In the genomic region with DNA sequence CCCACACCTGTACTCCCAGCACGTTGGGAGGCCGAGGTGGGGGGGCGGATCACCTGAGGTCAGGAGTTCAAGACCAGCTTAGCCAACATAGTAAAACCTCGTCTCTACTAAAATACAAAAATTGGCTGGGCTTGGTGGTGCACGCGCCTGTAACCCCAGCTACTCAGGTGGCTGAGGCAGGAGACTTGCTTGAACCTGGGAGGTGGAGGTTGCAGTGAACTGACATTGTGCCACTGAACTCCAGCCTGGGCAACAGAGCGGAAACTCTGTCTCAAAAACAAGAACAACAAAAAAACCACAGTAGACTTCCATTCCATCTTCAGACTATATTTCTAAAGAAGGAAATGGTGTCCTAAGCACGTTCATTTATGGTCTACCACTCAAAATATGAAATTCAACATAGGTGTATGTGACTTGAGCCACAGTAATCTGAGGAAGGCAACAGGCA, we compare ENCODE assay signal across 15 cellular contexts. TPM values are rescaled to one million over a fixed set of nuclear protein-coding genes. Genes with fewer than 3 reads are reported as not detected.
DNase-seq lines count a peak whose midpoint lies in the region; ATAC-seq and TF ChIP-seq lines count a peak whose summit lies in the region.
"Had no signal": no experiment of that assay in that cellular context is flagged by ENCODE, and none has a peak within 500 bp of the region (broad histone marks: within the 10 kb centered on the region; RNA-seq: fewer than 3 reads in every experiment).

No MANE protein-coding gene starts in this region.

- H3K36me3 Mint-ChIP-seq in T-helper 17 cell (ENCODE audit: low read depth): no peaks in the 10 kb centered on the region
- no peaks in the 10 kb centered on the region for H3K36me3 Mint-ChIP-seq in activated T-helper 2 cell treated with anti-CD3 and anti-CD28 coated beads, Interferon-gamma antibody, Interleukin-2, Interleukin-4, amounts not matched to agents 10 μg/mL and 5 μg/mL and 100 μg/mL, durations not matched to agents 14 hours and 24 hours and 36 hours (ENCODE audit: low read depth)
- H3K36me3 Mint-ChIP-seq in progenitor cell of endocrine pancreas (ENCODE audit: insufficient read depth): no peaks in the 10 kb centered on the region

- H3K4me1 Mint-ChIP-seq in T-helper 17 cell (peaks cover 16% of the 10 kb centered on the region), progenitor cell of endocrine pancreas (ENCODE audit: low read depth) (peaks cover 15% of the 10 kb centered on the region)
- H3K4me1 Mint-ChIP-seq in activated T-helper 2 cell treated with anti-CD3 and anti-CD28 coated beads, Interferon-gamma antibody, Interleukin-2, Interleukin-4, amounts not matched to agents 10 μg/mL and 5 μg/mL and 100 μg/mL, durations not matched to agents 14 hours and 24 hours and 36 hours (ENCODE audit: low read depth): peaks cover 27% of the 10 kb centered on the region

- peak; percentile 49 for DNase-seq in activated T-cell treated with anti-CD3 and anti-CD28 coated beads, Interleukin-2, amount 50 U/mL, for 1 hour
- no peak for DNase-seq in activated T-cell treated with anti-CD3 and anti-CD28 coated beads for 4 hours
- peak in 1 of 3 donors; percentile 18 for DNase-seq in T-helper 17 cell
- DNase-seq in activated T-helper 2 cell treated with anti-CD3 and anti-CD28 coated beads, Interferon-gamma antibody, Interleukin-2, Interleukin-4, amounts not matched to agents 10 μg/mL and 5 μg/mL and 100 μg/mL, durations not matched to agents 14 hours and 24 hours and 36 hours (ENCODE audit: low spot score): no peak
- no peak for DNase-seq in progenitor cell of endocrine pancreas (ENCODE audit: low spot score, unreplicated experiment)
- no peak for DNase-seq in hypothalamus (lab: John Stamatoyannopoulos, UW)
- DNase-seq: GDM1; NCI-H1092; SJCRH30; stimulated activated CD4-positive, alpha-beta T cell treated with anti-CD3 and anti-CD28 coated beads, Interleukin-2, amount 100 ng/mL, for 48 hours had no signal

- intact Hi-C loops in activated T-helper 2 cell treated with anti-CD3 and anti-CD28 coated beads, Interferon-gamma antibody, Interleukin-2, Interleukin-4, amounts not matched to agents 10 μg/mL and 5 μg/mL and 100 μg/mL, durations not matched to agents 14 hours and 24 hours and 36 hours (cut with micrococcal nuclease): loop anchor here (1.0 kb wide), 2 partner anchors 14 to 144 kb away; partner anchors contain the start of gene SERINC5

- ATAC-seq in T-helper 17 cell: peak; percentile 80
- no peak for ATAC-seq in GM21786 (IDR thresholded peaks at IDR 0.05; ENCODE audit: unreplicated experiment)
- ATAC-seq in HG03159 (IDR thresholded peaks at IDR 0.05; ENCODE audit: unreplicated experiment): no peak

- no peak for TF ChIP-seq CTCF in progenitor cell of endocrine pancreas (IDR thresholded peaks at IDR 0.05; ENCODE audit: unreplicated experiment)

- H3K9me3 ChIP-seq in T-helper 17 cell (ENCODE audit: control insufficient read depth, low read length, poor library complexity, severe bottlenecking): no peaks in the 10 kb centered on the region
- H3K9me3 ChIP-seq: right atrium auricular region, SJCRH30 had no signal

- H3K4me3 Mint-ChIP-seq in T-helper 17 cell (peak overlapping the region; percentile 71), progenitor cell of endocrine pancreas (ENCODE audit: low read depth) (no peak overlapping the region)
- H3K4me3 Mint-ChIP-seq in activated T-helper 2 cell treated with anti-CD3 and anti-CD28 coated beads, Interferon-gamma antibody, Interleukin-2, Interleukin-4, amounts not matched to agents 10 μg/mL and 5 μg/mL and 100 μg/mL, durations not matched to agents 14 hours and 24 hours and 36 hours (ENCODE audit: low read depth): peak overlapping the region; percentile 45

- no peaks in the 10 kb centered on the region for H3K9me3 Mint-ChIP-seq in activated T-helper 2 cell treated with anti-CD3 and anti-CD28 coated beads, Interferon-gamma antibody, Interleukin-2, Interleukin-4, amounts not matched to agents 10 μg/mL and 5 μg/mL and 100 μg/mL, durations not matched to agents 14 hours and 24 hours and 36 hours
- H3K9me3 Mint-ChIP-seq in progenitor cell of endocrine pancreas (ENCODE audit: low read depth): no peaks in the 10 kb centered on the region

- H3K27ac Mint-ChIP-seq in T-helper 17 cell: peak overlapping the region; percentile 92
- H3K27ac Mint-ChIP-seq in activated T-helper 2 cell treated with anti-CD3 and anti-CD28 coated beads, Interferon-gamma antibody, Interleukin-2, Interleukin-4, amounts not matched to agents 10 μg/mL and 5 μg/mL and 100 μg/mL, durations not matched to agents 14 hours and 24 hours and 36 hours: peak overlapping the region; percentile 94
- H3K27ac Mint-ChIP-seq in progenitor cell of endocrine pancreas: peak overlapping the region; percentile 49

- H3K27me3 Mint-ChIP-seq in T-helper 17 cell (no peaks in the 10 kb centered on the region), progenitor cell of endocrine pancreas (no peaks in the 10 kb centered on the region)
- no peaks in the 10 kb centered on the region for H3K27me3 Mint-ChIP-seq in activated T-helper 2 cell treated with anti-CD3 and anti-CD28 coated beads, Interferon-gamma antibody, Interleukin-2, Interleukin-4, amounts not matched to agents 10 μg/mL and 5 μg/mL and 100 μg/mL, durations not matched to agents 14 hours and 24 hours and 36 hours (ENCODE audit: low read depth)

RNA-seq across cellular contexts. Expression of gene SERINC5, which starts 14.2 kb away (rescaled TPM):
- 100 to 1,000 TPM; 118 to 119 TPM for total RNA-seq in T-helper 17 cell
- 18.9 and 19.0 TPM in 2 replicates for total RNA-seq in activated T-helper 2 cell treated with anti-CD3 and anti-CD28 coated beads, Interferon-gamma antibody, Interleukin-2, Interleukin-4, amounts not matched to agents 10 μg/mL and 5 μg/mL and 100 μg/mL, durations not matched to agents 14 hours and 24 hours and 36 hours
- total RNA-seq in progenitor cell of endocrine pancreas: 174 and 198 TPM in 2 replicates

RNA-seq across cellular contexts. Expression of gene SPZ1, which starts 49.8 kb away (rescaled TPM):
- total RNA-seq in T-helper 17 cell (not detected), progenitor cell of endocrine pancreas (not detected in 2 replicates)
- total RNA-seq in activated T-helper 2 cell treated with anti-CD3 and anti-CD28 coated beads, Interferon-gamma antibody, Interleukin-2, Interleukin-4, amounts not matched to agents 10 μg/mL and 5 μg/mL and 100 μg/mL, durations not matched to agents 14 hours and 24 hours and 36 hours: not detected in 2 replicates
- total RNA-seq: fibroblast of villous mesenchyme, lower leg skin, right atrium auricular region, SJCRH30 had no signal
